Comparison of ENCODE assay signal across 20 cellular contexts in genomic region chr9:136599811-136600660, GRCh38. TPM values are rescaled to one million over a fixed set of nuclear protein-coding genes. Genes with fewer than 3 reads are reported as not detected.
DNase-seq lines count a peak whose midpoint lies in the region; ATAC-seq and TF ChIP-seq lines count a peak whose summit lies in the region.
"Had no signal": no experiment of that assay in that cellular context is flagged by ENCODE, and none has a peak within 500 bp of the region (broad histone marks: within the 10 kb centered on the region; RNA-seq: fewer than 3 reads in every experiment).

No MANE protein-coding gene starts in this region.

- TF ChIP-seq POLR2A in heart left ventricle (IDR thresholded peaks at IDR 0.05): no peak
- TF ChIP-seq POLR2A in GM18505 (IDR thresholded peaks at IDR 0.05; ENCODE audit: borderline replicate concordance, extremely low read depth, insufficient read depth, insufficient read length): no peak

- no peaks in the 10 kb centered on the region for H3K36me3 ChIP-seq in heart left ventricle
- H3K36me3 ChIP-seq: esophagus muscularis mucosa, heart right ventricle, prostate gland had no signal

- intact Hi-C loops in right cardiac atrium (cut with DNase I): no loop called here
- intact Hi-C loops in heart left ventricle (cut with DNase I): no loop called here

- H3K27me3 ChIP-seq in right cardiac atrium (ENCODE audit: control insufficient read depth, insufficient read depth) (no peaks in the 10 kb centered on the region), heart left ventricle (no peaks in the 10 kb centered on the region)

- H3K27ac ChIP-seq in right cardiac atrium (ENCODE audit: low read length): no peak overlapping the region
- H3K27ac ChIP-seq in heart left ventricle: no peak overlapping the region
- peak overlapping the region; percentile 54 for H3K27ac ChIP-seq in cingulate gyrus (ENCODE audit: low read depth, low read length)
- peak overlapping the region; percentile 66 for H3K27ac ChIP-seq in substantia nigra (ENCODE audit: low read depth, low read length, poor library complexity, severe bottlenecking)
- H3K27ac ChIP-seq: esophagus muscularis mucosa, heart right ventricle, prostate gland had no signal

- H3K9me3 ChIP-seq in right cardiac atrium (ENCODE audit: control insufficient read depth, low read length): no peaks in the 10 kb centered on the region
- H3K9me3 ChIP-seq in heart left ventricle: no peaks in the 10 kb centered on the region
- H3K9me3 ChIP-seq: A549, esophagus muscularis mucosa, heart right ventricle, prostate gland had no signal

- peak; percentile 67 to 84 (median 83) for DNase-seq in right cardiac atrium
- no peak for DNase-seq in heart left ventricle
- DNase-seq in medulla oblongata (ENCODE audit: extremely low spot score): peak; percentile 81
- peak in 47 of 49 donors; percentile 18 to 90 (median 72) for DNase-seq in substantia nigra (lab: John Stamatoyannopoulos, UW)
- no peak for DNase-seq in T-helper 9 cell
- DNase-seq: activated CD4-positive, alpha-beta T cell treated with anti-CD3 and anti-CD28 coated beads for 36 hours; dermis blood vessel endothelial cell; EL; heart right ventricle; left cardiac atrium; NCI-H446 treated with DMSO at 0.1 percent for 48 hours; stimulated activated CD4-positive, alpha-beta T cell treated with anti-CD3 and anti-CD28 coated beads, Interleukin-12 subunit alpha, Interleukin-12 subunit beta, amount 100 ng/mL, for 4 hours; stimulated activated naive CD4-positive, alpha-beta T cell; T1000 had no signal

- H3K4me3 ChIP-seq in right cardiac atrium (ENCODE audit: low read length): no peak overlapping the region
- H3K4me3 ChIP-seq in heart left ventricle: no peak overlapping the region
- H3K4me3 ChIP-seq: A549, esophagus muscularis mucosa, heart right ventricle, prostate gland had no signal

- peak in 1 of 2 donors; percentile 25 for ATAC-seq in right cardiac atrium
- no peak for ATAC-seq in heart left ventricle
- ATAC-seq in HG03469 (IDR thresholded peaks at IDR 0.05; ENCODE audit: unreplicated experiment): no peak
- no peak for ATAC-seq in GM18505 (IDR thresholded peaks at IDR 0.05; ENCODE audit: unreplicated experiment)
- ATAC-seq: A549; activated CD4-positive, alpha-beta T cell treated with anti-CD3 and anti-CD28 coated beads for 36 hours; heart right ventricle had no signal

- 53% methylated on average over 29 of the region's 29 CpGs for WGBS in right cardiac atrium
- WGBS in heart left ventricle, 4 donors: 58 to 61% (median 59%) methylated on average over 27 to 29 of the region's 29 CpGs

- no peak for TF ChIP-seq CTCF in heart left ventricle (IDR thresholded peaks at IDR 0.05)

- no peaks in the 10 kb centered on the region for H3K4me1 ChIP-seq in right cardiac atrium (ENCODE audit: control insufficient read depth, insufficient read depth, low read length)
- H3K4me1 ChIP-seq in heart left ventricle: peaks cover 3 to 38% (median 14%) of the 10 kb centered on the region in 12 donors
- H3K4me1 ChIP-seq: prostate gland had no signal

RNA-seq across cellular contexts. Expression of gene NOTCH1, which starts 54.2 kb away (rescaled TPM):
- 10 to 100 TPM; 20.4 to 31.9 (median 29.4) TPM for total RNA-seq in right cardiac atrium
- 10.8 TPM for polyA plus RNA-seq in right cardiac atrium
- total RNA-seq in heart left ventricle: 10 to 100 TPM; 12.1 to 47.3 (median 22.1) TPM
- polyA plus RNA-seq in heart left ventricle: 10 to 100 TPM in 1 of 2 donors, 1 to 10 TPM in 1; 8.0 to 12.1 TPM

Comparison
In these comparisons a context has a peak if more than half of its experiments do, and no peak if none do; other contexts are left out.
1. DNase-seq: peak in right cardiac atrium (3 of 3), medulla oblongata (single experiment) and substantia nigra (47 of 49); none in heart left ventricle (0 of 5) and T-helper 9 cell (single experiment).
2. H3K27ac ChIP-seq: peak in cingulate gyrus (single experiment) and substantia nigra (single experiment); none in right cardiac atrium (single experiment) and heart left ventricle (0 of 12).